Comparison of ENCODE assay signal across 8 cellular contexts in genomic region chr16:66269631-66270332, GRCh38.
A peak's percentile ranks its signal among the peaks of the same experiment; 100 is the strongest.
DNase-seq lines count a peak whose midpoint lies in the region; ATAC-seq and TF ChIP-seq lines count a peak whose summit lies in the region.

No MANE protein-coding gene starts in this region.

- no peak for TF ChIP-seq POLR2A in prostate gland (IDR thresholded peaks at IDR 0.05)

- peak; percentile 40 for ATAC-seq in left ventricle myocardium superior

- H2AFZ ChIP-seq in PC-9, result peak overlapping the region; percentile 75; the same call in 1 of the 2 replicates

- H3K79me2 ChIP-seq in PC-9 (ENCODE audit: low read depth), result no peaks in the 10 kb centered on the region

- H3K36me3 ChIP-seq in PC-9 (ENCODE audit: low read depth) (no peaks in the 10 kb centered on the region), prostate gland (no peaks in the 10 kb centered on the region)

- H3K4me1 ChIP-seq in PC-9 (replicated peaks; ENCODE audit: insufficient read depth) (peaks cover 21% of the 10 kb centered on the region), prostate gland (replicated peaks) (no peaks in the 10 kb centered on the region)

- POLR2A ChIA-PET in PC-9 (lab: Charles Lee; ENCODE audit: unreplicated experiment), result no interaction called here

- no TSS peak for BruUV-seq in PC-9 (replicated peaks; lab: Mats Ljungman, UMichigan)

- peak overlapping the region; percentile 72 for H3K4me2 ChIP-seq in PC-9

- no peaks in the 10 kb centered on the region for H4K20me1 ChIP-seq in PC-9 (ENCODE audit: insufficient read depth)

- H3K9me3 ChIP-seq in PC-9 (ENCODE audit: insufficient read depth, low read depth) (no peaks in the 10 kb centered on the region), prostate gland (no peaks in the 10 kb centered on the region)

- CTCF ChIA-PET in PC-9 (lab: Charles Lee), result no interaction called here

- H3K4me3 ChIP-seq in PC-9, result peak overlapping the region; percentile 46; the same call in 1 of the 2 replicates
- H3K4me3 ChIP-seq in prostate gland, result peak overlapping the region; percentile 11 to 16

- H3K27me3 ChIP-seq in PC-9 (ENCODE audit: insufficient read depth, low read depth), result no peaks in the 10 kb centered on the region
- H3K27me3 ChIP-seq in prostate gland (replicated peaks; ENCODE audit: insufficient read depth), result no peaks in the 10 kb centered on the region

- H3K27ac ChIP-seq in C4-2B (peak overlapping the region; percentile 67), PC-9 (no peak overlapping the region), prostate gland (peak overlapping the region in 1 of 2 donors; percentile 24)

- WGBS in prostate gland, result 62% methylated on average over 14 of the region's 14 CpGs

- no peaks in the 10 kb centered on the region for H3K9me2 ChIP-seq in PC-9 (ENCODE audit: insufficient read depth)

- intact Hi-C loops in PC-9 (cut with micrococcal nuclease; ENCODE audit: unreplicated experiment) (loop anchor here (10.0 kb wide), 2 partner anchors 135 to 245 kb away; no protein-coding TSS in a partner anchor), left ventricle myocardium superior (cut with micrococcal nuclease) (no loop called here), prostate gland (cut with DNase I) (loop anchor here (5.0 to 10.0 kb wide), 2 partner anchors 1147 to 1205 kb away; partner anchors contain the start of gene CDH11)

- DNase-seq in PC-9, result no peak
- DNase-seq in left ventricle myocardium superior, result no peak
- DNase-seq in prostate gland (ENCODE audit: low spot score), result no peak
- no peak for DNase-seq in kidney tubule cell (ENCODE audit: low spot score)
- DNase-seq in activated naive CD4-positive, alpha-beta T cell (lab: John Stamatoyannopoulos, UW), result no peak
- no peak for DNase-seq in T-helper 1 cell
- DNase-seq in GM19240 (ENCODE audit: insufficient read length, low spot score), result no peak

- TF ChIP-seq CTCF in C4-2B (conservative IDR thresholded peaks at IDR 0.05) (no peak), PC-9 (conservative IDR thresholded peaks at IDR 0.05) (no peak), prostate gland (IDR thresholded peaks at IDR 0.05) (no peak)

- peaks cover 7% of the 10 kb centered on the region; the same call in 1 of the 2 replicates for H3F3A ChIP-seq in PC-9 (ENCODE audit: insufficient read depth, low read depth)
